8 cellular contexts compared by ENCODE assay signal in the genomic region with DNA sequence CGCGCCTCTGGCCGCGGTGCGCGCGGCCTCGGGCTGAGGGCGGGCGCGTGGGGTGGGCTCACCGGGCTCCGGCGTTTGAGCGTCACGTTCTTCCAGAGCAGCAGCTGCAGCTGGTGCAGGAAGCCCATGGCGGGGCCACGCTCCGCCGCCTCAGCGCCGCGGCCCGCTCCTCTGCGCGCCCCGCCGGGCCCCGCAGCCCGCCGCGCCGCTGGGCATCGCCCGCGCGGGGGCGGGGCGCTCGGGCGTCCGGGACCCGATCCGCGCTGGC. TPM values are rescaled to one million over a fixed set of nuclear protein-coding genes. Genes with fewer than 3 reads are reported as not detected.
DNase-seq lines count a peak whose midpoint lies in the region; ATAC-seq and TF ChIP-seq lines count a peak whose summit lies in the region.

A gene with protein sequence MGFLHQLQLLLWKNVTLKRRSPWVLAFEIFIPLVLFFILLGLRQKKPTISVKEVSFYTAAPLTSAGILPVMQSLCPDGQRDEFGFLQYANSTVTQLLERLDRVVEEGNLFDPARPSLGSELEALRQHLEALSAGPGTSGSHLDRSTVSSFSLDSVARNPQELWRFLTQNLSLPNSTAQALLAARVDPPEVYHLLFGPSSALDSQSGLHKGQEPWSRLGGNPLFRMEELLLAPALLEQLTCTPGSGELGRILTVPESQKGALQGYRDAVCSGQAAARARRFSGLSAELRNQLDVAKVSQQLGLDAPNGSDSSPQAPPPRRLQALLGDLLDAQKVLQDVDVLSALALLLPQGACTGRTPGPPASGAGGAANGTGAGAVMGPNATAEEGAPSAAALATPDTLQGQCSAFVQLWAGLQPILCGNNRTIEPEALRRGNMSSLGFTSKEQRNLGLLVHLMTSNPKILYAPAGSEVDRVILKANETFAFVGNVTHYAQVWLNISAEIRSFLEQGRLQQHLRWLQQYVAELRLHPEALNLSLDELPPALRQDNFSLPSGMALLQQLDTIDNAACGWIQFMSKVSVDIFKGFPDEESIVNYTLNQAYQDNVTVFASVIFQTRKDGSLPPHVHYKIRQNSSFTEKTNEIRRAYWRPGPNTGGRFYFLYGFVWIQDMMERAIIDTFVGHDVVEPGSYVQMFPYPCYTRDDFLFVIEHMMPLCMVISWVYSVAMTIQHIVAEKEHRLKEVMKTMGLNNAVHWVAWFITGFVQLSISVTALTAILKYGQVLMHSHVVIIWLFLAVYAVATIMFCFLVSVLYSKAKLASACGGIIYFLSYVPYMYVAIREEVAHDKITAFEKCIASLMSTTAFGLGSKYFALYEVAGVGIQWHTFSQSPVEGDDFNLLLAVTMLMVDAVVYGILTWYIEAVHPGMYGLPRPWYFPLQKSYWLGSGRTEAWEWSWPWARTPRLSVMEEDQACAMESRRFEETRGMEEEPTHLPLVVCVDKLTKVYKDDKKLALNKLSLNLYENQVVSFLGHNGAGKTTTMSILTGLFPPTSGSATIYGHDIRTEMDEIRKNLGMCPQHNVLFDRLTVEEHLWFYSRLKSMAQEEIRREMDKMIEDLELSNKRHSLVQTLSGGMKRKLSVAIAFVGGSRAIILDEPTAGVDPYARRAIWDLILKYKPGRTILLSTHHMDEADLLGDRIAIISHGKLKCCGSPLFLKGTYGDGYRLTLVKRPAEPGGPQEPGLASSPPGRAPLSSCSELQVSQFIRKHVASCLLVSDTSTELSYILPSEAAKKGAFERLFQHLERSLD (N-terminal part only) (minus strand): TSS at position 225 of the 268 bp plus-strand sequence. CDS start 97 bp downstream, at position 128.

- CTCF ChIA-PET in HEK293 (lab: Yijun Ruan, JAX) (interaction anchor here (0.7 to 5.8 kb wide), 14 partner anchors 9 to 518 kb away, joined by 3 to 86 read pairs (median 17); a partner anchor contains a TSS), WTC11 (lab: Charles Lee) (interaction anchor here (1.1 to 3.8 kb wide), 21 partner anchors 7 to 250 kb away, joined by 3 to 58 read pairs (median 22); a partner anchor contains a TSS)

- H3K4me1 ChIP-seq in HEK293 (ENCODE audit: control insufficient read depth, insufficient read depth, low read length) (peaks cover 2% of the 10 kb centered on the region; the same call in 1 of the 2 replicates), psoas muscle (peaks cover 21% of the 10 kb centered on the region)

- ATAC-seq in WTC11 = no peak
- no peak for ATAC-seq in psoas muscle
- no peak for ATAC-seq in GM21423 (IDR thresholded peaks at IDR 0.05; ENCODE audit: unreplicated experiment)

- H3K27me3 ChIP-seq in psoas muscle (ENCODE audit: insufficient read depth in 3 of 3, low read length in 2 of 3) = no peaks in the 10 kb centered on the region

- H3K27ac ChIP-seq in HEK293 (ENCODE audit: extremely low read depth, low read depth, low read length) = peak within 1 kb of the TSS; percentile 66; the same call in 1 of the 2 replicates
- peak within 1 kb of the TSS; percentile 46 for H3K27ac ChIP-seq in psoas muscle

- no peaks in the 10 kb centered on the region for H3K9me3 ChIP-seq in HEK293 (ENCODE audit: control insufficient read depth, insufficient read depth, low read depth, low read length)
- H3K9me3 ChIP-seq in psoas muscle = no peaks in the 10 kb centered on the region

- no peak for DNase-seq in WTC11 (ENCODE audit: low spot score)
- DNase-seq in cardiac septum (ENCODE audit: low spot score) = no peak
- no peak for DNase-seq in psoas muscle
- DNase-seq in EL = no peak
- no peak for DNase-seq in activated CD4-positive, alpha-beta T cell treated with anti-CD3 and anti-CD28 coated beads for 4 hours
- DNase-seq in NCI-H2081 treated with DMSO at 0.1 percent for 48 hours (lab: John Stamatoyannopoulos, UW) = no peak

- no peaks in the 10 kb centered on the region for H3K36me3 Mint-ChIP-seq in WTC11

- H3K4me3 ChIP-seq in HEK293 (ENCODE audit: low read depth, low read length) = peak within 1 kb of the TSS; percentile 42
- H3K4me3 ChIP-seq in psoas muscle = peak within 1 kb of the TSS; percentile 78

- POLR2A ChIA-PET in HEK293 (lab: Yijun Ruan, JAX) = interaction anchor here (0.6 to 1.4 kb wide), 2 partner anchors 43 to 79 kb away, joined by 3 read pairs; no protein-coding TSS in a partner anchor
- POLR2A ChIA-PET in WTC11 (lab: Charles Lee) = no interaction called here

- H3K27ac Mint-ChIP-seq in WTC11 = no peak within 1 kb of the TSS

- 0% methylated on average over 24 to 45 of the region's 45 CpGs; no CpG with 5 or more reads in 1 of the 3 donors for WGBS in psoas muscle, 3 donors

- intact Hi-C loops in cardiac septum (cut with DNase I) = loop anchor here (2.0 to 5.0 kb wide), 2 partner anchors 186 to 241 kb away; a partner anchor contains a TSS
- intact Hi-C loops in psoas muscle (cut with DNase I) = loop anchor here (5.0 to 10.0 kb wide), 2 partner anchors 181 to 183 kb away; a partner anchor contains a TSS

- TF ChIP-seq CTCF in HEK293 (tag by site-specific recombination; IDR thresholded peaks at IDR 0.05) = no peak
- TF ChIP-seq CTCF in WTC11 (IDR thresholded peaks at IDR 0.05) = no peak
- no peak for TF ChIP-seq CTCF in psoas muscle (IDR thresholded peaks at IDR 0.05)

- H3K4me3 Mint-ChIP-seq in WTC11 = peak within 1 kb of the TSS; percentile 69

- no peaks in the 10 kb centered on the region for H3K9me3 Mint-ChIP-seq in WTC11

- H3K36me3 ChIP-seq in HEK293 (ENCODE audit: control insufficient read depth in 2 of 2, insufficient read depth in 1 of 2, low read length in 2 of 2) = no peaks in the 10 kb centered on the region
- H3K36me3 ChIP-seq in psoas muscle (ENCODE audit: insufficient read depth in 1 of 2, low read depth in 1 of 2) = no peaks in the 10 kb centered on the region

- H3K4me1 Mint-ChIP-seq in WTC11 = 0 out of 2 replicates have a peak, but pooled peaks cover 2% of the 10 kb centered on the region

- H3K27me3 Mint-ChIP-seq in WTC11 (ENCODE audit: low read depth) = peaks cover 17% of the 10 kb centered on the region

TF ChIP-seq in HEK293, 187 proteins besides CTCF, POLR2A, EP300 and RAD21 (continues in another document):
- TF ChIP-seq ZNF404 (tag by site-specific recombination; IDR thresholded peaks at IDR 0.05) (no peak), ZNF792 (tag by site-specific recombination; IDR thresholded peaks at IDR 0.05) (no peak), ZNF623 (tag by site-specific recombination; IDR thresholded peaks at IDR 0.05) (no peak), ZNF558 (tag by site-specific recombination; IDR thresholded peaks at IDR 0.05) (no peak)

TF ChIP-seq in WTC11, 78 proteins besides CTCF, POLR2A, EP300 and RAD21:
- TF ChIP-seq TEAD4 (CRISPR knock-in tag; IDR thresholded peaks at IDR 0.05) = no peak
- TF ChIP-seq MYBL2 (CRISPR knock-in tag; IDR thresholded peaks at IDR 0.05) = no peak
- TF ChIP-seq, protein P1, sequence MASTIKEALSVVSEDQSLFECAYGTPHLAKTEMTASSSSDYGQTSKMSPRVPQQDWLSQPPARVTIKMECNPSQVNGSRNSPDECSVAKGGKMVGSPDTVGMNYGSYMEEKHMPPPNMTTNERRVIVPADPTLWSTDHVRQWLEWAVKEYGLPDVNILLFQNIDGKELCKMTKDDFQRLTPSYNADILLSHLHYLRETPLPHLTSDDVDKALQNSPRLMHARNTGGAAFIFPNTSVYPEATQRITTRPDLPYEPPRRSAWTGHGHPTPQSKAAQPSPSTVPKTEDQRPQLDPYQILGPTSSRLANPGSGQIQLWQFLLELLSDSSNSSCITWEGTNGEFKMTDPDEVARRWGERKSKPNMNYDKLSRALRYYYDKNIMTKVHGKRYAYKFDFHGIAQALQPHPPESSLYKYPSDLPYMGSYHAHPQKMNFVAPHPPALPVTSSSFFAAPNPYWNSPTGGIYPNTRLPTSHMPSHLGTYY (CRISPR knock-in tag; IDR thresholded peaks at IDR 0.05) = no peak
- TF ChIP-seq ETV6 (CRISPR knock-in tag; IDR thresholded peaks at IDR 0.05) = no peak
- TF ChIP-seq, protein P2, sequence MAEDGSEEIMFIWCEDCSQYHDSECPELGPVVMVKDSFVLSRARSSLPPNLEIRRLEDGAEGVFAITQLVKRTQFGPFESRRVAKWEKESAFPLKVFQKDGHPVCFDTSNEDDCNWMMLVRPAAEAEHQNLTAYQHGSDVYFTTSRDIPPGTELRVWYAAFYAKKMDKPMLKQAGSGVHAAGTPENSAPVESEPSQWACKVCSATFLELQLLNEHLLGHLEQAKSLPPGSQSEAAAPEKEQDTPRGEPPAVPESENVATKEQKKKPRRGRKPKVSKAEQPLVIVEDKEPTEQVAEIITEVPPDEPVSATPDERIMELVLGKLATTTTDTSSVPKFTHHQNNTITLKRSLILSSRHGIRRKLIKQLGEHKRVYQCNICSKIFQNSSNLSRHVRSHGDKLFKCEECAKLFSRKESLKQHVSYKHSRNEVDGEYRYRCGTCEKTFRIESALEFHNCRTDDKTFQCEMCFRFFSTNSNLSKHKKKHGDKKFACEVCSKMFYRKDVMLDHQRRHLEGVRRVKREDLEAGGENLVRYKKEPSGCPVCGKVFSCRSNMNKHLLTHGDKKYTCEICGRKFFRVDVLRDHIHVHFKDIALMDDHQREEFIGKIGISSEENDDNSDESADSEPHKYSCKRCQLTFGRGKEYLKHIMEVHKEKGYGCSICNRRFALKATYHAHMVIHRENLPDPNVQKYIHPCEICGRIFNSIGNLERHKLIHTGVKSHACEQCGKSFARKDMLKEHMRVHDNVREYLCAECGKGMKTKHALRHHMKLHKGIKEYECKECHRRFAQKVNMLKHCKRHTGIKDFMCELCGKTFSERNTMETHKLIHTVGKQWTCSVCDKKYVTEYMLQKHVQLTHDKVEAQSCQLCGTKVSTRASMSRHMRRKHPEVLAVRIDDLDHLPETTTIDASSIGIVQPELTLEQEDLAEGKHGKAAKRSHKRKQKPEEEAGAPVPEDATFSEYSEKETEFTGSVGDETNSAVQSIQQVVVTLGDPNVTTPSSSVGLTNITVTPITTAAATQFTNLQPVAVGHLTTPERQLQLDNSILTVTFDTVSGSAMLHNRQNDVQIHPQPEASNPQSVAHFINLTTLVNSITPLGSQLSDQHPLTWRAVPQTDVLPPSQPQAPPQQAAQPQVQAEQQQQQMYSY (CRISPR knock-in tag; IDR thresholded peaks at IDR 0.05) = no peak
- no peak for TF ChIP-seq NFYB (CRISPR knock-in tag; conservative IDR thresholded peaks at IDR 0.05; ENCODE audit: low read depth)
- TF ChIP-seq IRF2 (CRISPR knock-in tag; IDR thresholded peaks at IDR 0.05; ENCODE audit: borderline replicate concordance, low read depth) = no peak

RNA-seq across cellular contexts. Expression of the gene that starts here (rescaled TPM):
- 19.2 to 28.3 TPM (median 25.9 TPM) in 3 replicates for total RNA-seq in WTC11 (2021)
- 41.5 TPM for total RNA-seq in cardiac septum
- total RNA-seq in psoas muscle = 10 to 100 TPM; 12.2 to 23.5 (median 18.3) TPM
- 10 to 100 TPM in 1 of 3 donors, 1 to 10 TPM in 2; 6.9 to 11.1 (median 8.5) TPM for polyA plus RNA-seq in psoas muscle
